Comparison of ENCODE assay signal across 19 cellular contexts in genomic region chr1:245448858-245449534, GRCh38.
DNase-seq lines count a peak whose midpoint lies in the region; ATAC-seq and TF ChIP-seq lines count a peak whose summit lies in the region.
"Had no signal": no experiment of that assay in that cellular context is flagged by ENCODE, and none has a peak within 500 bp of the region (broad histone marks: within the 10 kb centered on the region; RNA-seq: fewer than 3 reads in every experiment).

No MANE protein-coding gene starts in this region.

- H3K9me3 Mint-ChIP-seq in WTC11, result peaks cover 24% of the 10 kb centered on the region
- peaks cover 3 to 7% (median 6%) of the 10 kb centered on the region in 3 donors for H3K9me3 Mint-ChIP-seq in T-cell

- intact Hi-C loops in left lung (cut with DNase I), result no loop called here
- intact Hi-C loops in ovary (cut with DNase I), result no loop called here

- H3K27me3 Mint-ChIP-seq in WTC11 (ENCODE audit: low read depth) (no peaks in the 10 kb centered on the region), T-cell (peaks cover 0 to 3% of the 10 kb centered on the region in 2 donors)

- TF ChIP-seq CTCF in BE2C (IDR thresholded peaks at IDR 0.05; ENCODE audit: low read depth, low read length), result no peak
- no peak for TF ChIP-seq CTCF in WTC11 (IDR thresholded peaks at IDR 0.05)
- no peak for TF ChIP-seq CTCF in left lung (IDR thresholded peaks at IDR 0.05)
- TF ChIP-seq CTCF in ovary (IDR thresholded peaks at IDR 0.05), result no peak

- peaks cover 20% of the 10 kb centered on the region for H3K4me1 ChIP-seq in BE2C
- no peaks in the 10 kb centered on the region for H3K4me1 ChIP-seq in left lung
- H3K4me1 ChIP-seq in ovary (ENCODE audit: insufficient read depth), result no peaks in the 10 kb centered on the region
- H3K4me1 ChIP-seq: breast epithelium, pancreas had no signal

- H3K4me3 Mint-ChIP-seq in WTC11 (no peak overlapping the region), T-cell (no peak overlapping the region)

- ATAC-seq in WTC11 (no peak), left lung (peak; percentile 61), T-cell (replicated peaks in 1 of 4) (no peak)
- ATAC-seq: HepG2, left cardiac atrium, PC-3 had no signal

- H3K27ac Mint-ChIP-seq in WTC11 (peak overlapping the region; percentile 7; the same call in 1 of the 2 replicates), T-cell (no peak overlapping the region)

- H3K4me3 ChIP-seq in BE2C (ENCODE audit: low read depth, low read length) (peak overlapping the region; percentile 37), left lung (no peak overlapping the region), ovary (no peak overlapping the region)
- H3K4me3 ChIP-seq: breast epithelium, pancreas had no signal

- H3K27ac ChIP-seq in left lung (no peak overlapping the region), ovary (no peak overlapping the region)
- H3K27ac ChIP-seq: breast epithelium, pancreas had no signal

- H3K27me3 ChIP-seq in BE2C (no peaks in the 10 kb centered on the region), left lung (no peaks in the 10 kb centered on the region), ovary (no peaks in the 10 kb centered on the region)
- H3K27me3 ChIP-seq: breast epithelium had no signal

- no peaks in the 10 kb centered on the region for H3K36me3 Mint-ChIP-seq in WTC11
- no peaks in the 10 kb centered on the region for H3K36me3 Mint-ChIP-seq in T-cell

- H3K4me1 Mint-ChIP-seq in WTC11 (peaks cover 19% of the 10 kb centered on the region), T-cell (no peaks in the 10 kb centered on the region)

- no peaks in the 10 kb centered on the region for H3K36me3 ChIP-seq in BE2C
- H3K36me3 ChIP-seq in left lung, result no peaks in the 10 kb centered on the region
- no peaks in the 10 kb centered on the region for H3K36me3 ChIP-seq in ovary
- H3K36me3 ChIP-seq: breast epithelium, pancreas had no signal

- DNase-seq in BE2C (peak; percentile 32), GM04504 (ENCODE audit: low read depth) (peak; percentile 4), WTC11 (ENCODE audit: low spot score) (no peak), left lung (no peak), NOMO-1 treated with dmso at 0.1 percent for 144 hours (lab: John Stamatoyannopoulos, UW; ENCODE audit: unreplicated experiment) (no peak), ovary (no peak), T-cell (no peak), cortex of kidney (lab: John Stamatoyannopoulos, UW) (no peak)
- DNase-seq: activated CD4-positive, alpha-beta T cell treated with anti-CD3 and anti-CD28 coated beads for 48 hours; activated naive CD4-positive, alpha-beta T cell treated with anti-CD3 and anti-CD28 coated beads, Interleukin-2, amount 50 U/mL, for 16 hours; effector CD8-positive, alpha-beta T cell; left cardiac atrium; NCI-H69; pancreas; PC-3; stimulated activated CD4-positive, alpha-beta T cell treated with anti-CD3 and anti-CD28 coated beads, Interleukin-4, amount 100 ng/mL, for 24 hours; stimulated activated CD8-positive, alpha-beta memory T cell treated with anti-CD3 and anti-CD28 coated beads, Interleukin-4, amount 100 ng/mL, for 48 hours had no signal

- TF ChIP-seq POLR2A in ovary (IDR thresholded peaks at IDR 0.05), result no peak

- no peak for TF ChIP-seq EP300 in ovary (IDR thresholded peaks at IDR 0.05)

- CTCF ChIA-PET in WTC11 (lab: Charles Lee) (no interaction called here), T-cell (lab: Charles Lee) (interaction anchor here in 1 of 2 donors (0.7 kb wide), 1 partner anchor 611 kb away, joined by 3 read pairs; no protein-coding TSS in a partner anchor)

- no peaks in the 10 kb centered on the region; the same call in 1 of the 2 replicates for H3K9me3 ChIP-seq in BE2C
- no peaks in the 10 kb centered on the region for H3K9me3 ChIP-seq in left lung
- H3K9me3 ChIP-seq in ovary, result no peaks in the 10 kb centered on the region
- H3K9me3 ChIP-seq: breast epithelium, pancreas had no signal

- WGBS in ovary, 3 donors, result 7 to 15% (median 9%) methylated on average over 9 of the region's 9 CpGs

- POLR2A ChIA-PET in WTC11 (lab: Charles Lee) (no interaction called here), T-cell (lab: Charles Lee) (no interaction called here)

TF ChIP-seq in WTC11, 78 proteins besides CTCF, POLR2A, EP300 and RAD21:
- TF ChIP-seq ZNF317 (CRISPR knock-in tag; IDR thresholded peaks at IDR 0.05; ENCODE audit: borderline replicate concordance, low read depth), result no peak
- no peak for TF ChIP-seq ETV6 (CRISPR knock-in tag; IDR thresholded peaks at IDR 0.05)
- TF ChIP-seq ZNF263 (CRISPR knock-in tag; IDR thresholded peaks at IDR 0.05; ENCODE audit: low read depth), result no peak
- no peak for TF ChIP-seq CBFB (CRISPR knock-in tag; IDR thresholded peaks at IDR 0.05; ENCODE audit: low read depth)
- no peak for TF ChIP-seq ZNF281 (CRISPR knock-in tag; IDR thresholded peaks at IDR 0.05)
- TF ChIP-seq ZNF121 (CRISPR knock-in tag; IDR thresholded peaks at IDR 0.05), result no peak
- TF ChIP-seq, protein P1, sequence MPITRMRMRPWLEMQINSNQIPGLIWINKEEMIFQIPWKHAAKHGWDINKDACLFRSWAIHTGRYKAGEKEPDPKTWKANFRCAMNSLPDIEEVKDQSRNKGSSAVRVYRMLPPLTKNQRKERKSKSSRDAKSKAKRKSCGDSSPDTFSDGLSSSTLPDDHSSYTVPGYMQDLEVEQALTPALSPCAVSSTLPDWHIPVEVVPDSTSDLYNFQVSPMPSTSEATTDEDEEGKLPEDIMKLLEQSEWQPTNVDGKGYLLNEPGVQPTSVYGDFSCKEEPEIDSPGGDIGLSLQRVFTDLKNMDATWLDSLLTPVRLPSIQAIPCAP (CRISPR knock-in tag; IDR thresholded peaks at IDR 0.05), result no peak
- TF ChIP-seq MXD4 (CRISPR knock-in tag; IDR thresholded peaks at IDR 0.05; ENCODE audit: borderline replicate concordance), result no peak

Comparison
In these comparisons a context has a peak if more than half of its experiments do, and no peak if none do; other contexts are left out.
1. DNase-seq: peak in BE2C (single experiment) and GM04504 (single experiment); none in WTC11 (single experiment), left lung (0 of 2), NOMO-1 treated with dmso at 0.1 percent for 144 hours (single experiment), ovary (0 of 5), T-cell (0 of 34) and cortex of kidney (single experiment).